ENCODE assay signal across 26 cellular contexts in the genomic region with DNA sequence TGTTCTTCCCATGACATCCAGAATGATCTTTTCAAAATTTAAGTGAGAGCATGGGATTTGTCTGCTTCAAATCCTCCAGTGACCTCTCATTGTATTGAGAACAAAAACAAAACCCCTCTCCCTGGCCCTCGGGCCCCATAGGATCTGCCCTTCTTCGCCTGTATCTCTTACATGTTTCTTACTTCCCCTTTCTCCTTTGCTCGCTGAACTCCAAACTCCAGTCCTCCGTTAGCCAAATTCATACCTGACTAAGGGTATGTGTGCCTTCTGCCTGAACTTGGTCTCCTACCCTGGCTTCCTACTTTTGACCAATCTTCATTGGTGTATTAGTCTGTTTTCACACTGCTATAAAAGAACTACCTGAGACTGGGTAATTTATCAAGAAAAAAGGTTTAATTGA. TPM values are rescaled to one million over a fixed set of nuclear protein-coding genes. Genes with fewer than 3 reads are reported as not detected.
DNase-seq lines count a peak whose midpoint lies in the region; ATAC-seq lines count a peak whose summit lies in the region.
"Had no signal": no experiment of that assay in that cellular context is flagged by ENCODE, and none has a peak within 500 bp of the region (broad histone marks: within the 10 kb centered on the region; RNA-seq: fewer than 3 reads in every experiment).

No MANE protein-coding gene starts in this region.

- intact Hi-C loops in Right ventricle myocardium superior (cut with DNase I), result no loop called here

- ATAC-seq in HG02884 (IDR thresholded peaks at IDR 0.05; ENCODE audit: unreplicated experiment) (peak; percentile 60), GM19452 (IDR thresholded peaks at IDR 0.05; ENCODE audit: unreplicated experiment) (no peak), Right ventricle myocardium superior (ENCODE audit: poor library complexity) (no peak)
- ATAC-seq: heart right ventricle, left ventricle myocardium superior, right lobe of liver had no signal

- DNase-seq in SIG-M5 treated with dmso at 0.1 percent for 504 hours (lab: John Stamatoyannopoulos, UW; ENCODE audit: unreplicated experiment), result peak; percentile 41
- no peak for DNase-seq in SIG-M5 (lab: John Stamatoyannopoulos, UW)
- peak; percentile 14 for DNase-seq in MV-4-11 (lab: John Stamatoyannopoulos, UW)
- no peak for DNase-seq in activated T-cell treated with anti-CD3 and anti-CD28 coated beads, Interleukin-2, amount 50 U/mL, for 1 hour
- no peak for DNase-seq in NCI-H82 (lab: John Stamatoyannopoulos, UW)
- DNase-seq in Right ventricle myocardium superior, result no peak
- DNase-seq: 8988T; activated CD4-positive, alpha-beta T cell treated with anti-CD3 and anti-CD28 coated beads, Interleukin-2, amount 50 U/mL, for 1 hour; effector CD4-positive, alpha-beta T cell; foreskin fibroblast; GM23248; heart right ventricle; KG1; left ventricle myocardium superior; NCI-H1105; NCI-H2081; NCI-H510A; NK-92 treated with Interleukin-12 subunit alpha and Interleukin-12 subunit beta, amount 100 ng/mL, for 24 hours; Peyer's patch; right lobe of liver; SK-N-SH had no signal

RNA-seq across cellular contexts. Expression of a gene that starts 13.2 kb away (rescaled TPM):
- total RNA-seq in Right ventricle myocardium superior, result 1.9 TPM
- total RNA-seq: B cell; HT1080; T-helper 2 cell treated with Interferon-gamma antibody and Interleukin-4, amounts not matched to agents 100 ng/mL and 5 ng/mL, for 36 hours had no signal

Comparison
In these comparisons a context has a peak if more than half of its experiments do, and no peak if none do; other contexts are left out.
1. DNase-seq: peak in SIG-M5 treated with dmso at 0.1 percent for 504 hours (single experiment) and MV-4-11 (single experiment); none in SIG-M5 (single experiment), activated T-cell treated with anti-CD3 and anti-CD28 coated beads, Interleukin-2, amount 50 U/mL, for 1 hour (single experiment), NCI-H82 (single experiment) and Right ventricle myocardium superior (single experiment).